12 cellular contexts compared by ENCODE assay signal in the genomic region with DNA sequence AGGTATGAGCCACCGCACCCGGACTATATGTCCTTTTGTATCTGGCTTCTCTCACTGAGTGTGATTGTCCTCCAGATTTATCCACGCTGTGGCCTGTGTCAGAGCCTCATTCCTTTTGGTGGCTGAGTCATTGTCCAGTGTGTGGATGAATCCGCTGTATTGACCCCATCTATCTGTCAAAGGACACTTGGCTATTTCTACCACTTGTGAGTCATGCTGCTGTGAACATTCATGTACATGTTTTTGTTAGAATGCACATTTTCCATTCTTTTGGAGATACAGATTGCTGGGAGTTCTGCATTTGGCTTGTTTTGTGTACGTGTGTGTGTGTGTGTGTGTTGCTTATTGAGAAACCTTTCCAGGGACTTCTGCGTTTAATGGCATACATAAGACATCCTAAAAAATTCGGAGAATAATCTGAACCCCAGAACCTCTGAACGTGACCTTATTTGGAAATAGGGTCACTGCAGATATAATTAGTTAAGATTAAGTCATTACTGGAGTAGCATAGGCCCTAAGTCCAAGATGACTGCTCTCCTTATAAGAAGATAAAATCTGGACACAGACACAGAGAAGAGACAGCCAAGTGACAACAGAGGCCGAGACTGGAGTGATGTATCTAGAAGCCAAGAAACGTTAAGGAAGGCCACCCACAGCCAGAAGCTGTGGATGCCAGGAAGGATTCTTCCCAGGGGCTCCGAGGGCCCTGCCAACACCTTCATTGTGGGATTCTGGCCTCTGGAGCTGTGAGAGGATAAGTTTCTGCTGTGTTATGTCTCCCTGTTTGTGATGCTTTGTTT. TPM values are rescaled to one million over a fixed set of nuclear protein-coding genes. Genes with fewer than 3 reads are reported as not detected.
DNase-seq lines count a peak whose midpoint lies in the region; ATAC-seq and TF ChIP-seq lines count a peak whose summit lies in the region.
"Had no signal": no experiment of that assay in that cellular context is flagged by ENCODE, and none has a peak within 500 bp of the region (broad histone marks: within the 10 kb centered on the region; RNA-seq: fewer than 3 reads in every experiment).

No MANE protein-coding gene starts in this region.

- peaks cover 4% of the 10 kb centered on the region for H3K27me3 Mint-ChIP-seq in activated CD8-positive, alpha-beta T cell treated with anti-CD3 and anti-CD28 coated beads, Interleukin-2, amount 10 ng/mL, durations not matched to agents 7 days and 5 days (ENCODE audit: low read depth)

- H3K36me3 ChIP-seq in HEK293 (ENCODE audit: control insufficient read depth in 2 of 2, insufficient read depth in 1 of 2, low read length in 2 of 2) (peaks cover 5 to 13% of the 10 kb centered on the region in 2 experiments; a peak in 2 of 3 replicates), BE2C (peaks cover 1% of the 10 kb centered on the region; the same call in 1 of the 2 replicates)

- H3K4me1 Mint-ChIP-seq in activated CD8-positive, alpha-beta T cell treated with anti-CD3 and anti-CD28 coated beads, Interleukin-2, amount 10 ng/mL, durations not matched to agents 7 days and 5 days (ENCODE audit: low read depth), result no peaks in the 10 kb centered on the region

- no peak overlapping the region for H3K4me3 Mint-ChIP-seq in activated CD8-positive, alpha-beta T cell treated with anti-CD3 and anti-CD28 coated beads, Interleukin-2, amount 10 ng/mL, durations not matched to agents 7 days and 5 days
- H3K4me3 Mint-ChIP-seq: activated naive CD4-positive, alpha-beta T cell treated with anti-CD3 and anti-CD28 coated beads for 36 hours; stimulated activated naive B cell treated with anti-CD40 and anti-IgM and Interleukin-4, amounts not matched to agents 10 μg/mL and 1 μg/mL and 100 μg/mL, for 72 hours had no signal

- CTCF ChIA-PET in HEK293 (lab: Yijun Ruan, JAX), result interaction anchor here (0.7 kb wide), 1 partner anchor 188 kb away, joined by 3 read pairs; no protein-coding TSS in a partner anchor
- CTCF ChIA-PET in activated CD8-positive, alpha-beta T cell treated with anti-CD3 and anti-CD28 coated beads, Interleukin-2, amount 10 ng/mL, durations not matched to agents 7 days and 5 days (lab: Charles Lee), result no interaction called here

- peaks cover 5% of the 10 kb centered on the region for H3K36me3 Mint-ChIP-seq in activated CD8-positive, alpha-beta T cell treated with anti-CD3 and anti-CD28 coated beads, Interleukin-2, amount 10 ng/mL, durations not matched to agents 7 days and 5 days (ENCODE audit: low read depth)

- ATAC-seq in activated CD8-positive, alpha-beta T cell treated with anti-CD3 and anti-CD28 coated beads, Interleukin-2, amount 10 ng/mL, durations not matched to agents 7 days and 5 days, result no peak
- ATAC-seq: stimulated activated naive B cell treated with anti-CD40 and anti-IgM and Interleukin-4, amounts not matched to agents 10 μg/mL and 1 μg/mL and 100 μg/mL, for 72 hours had no signal

- H3K27ac Mint-ChIP-seq in activated CD8-positive, alpha-beta T cell treated with anti-CD3 and anti-CD28 coated beads, Interleukin-2, amount 10 ng/mL, durations not matched to agents 7 days and 5 days, result no peak overlapping the region
- H3K27ac Mint-ChIP-seq: activated naive CD4-positive, alpha-beta T cell treated with anti-CD3 and anti-CD28 coated beads for 36 hours; progenitor cell of endocrine pancreas; stimulated activated naive B cell treated with anti-CD40 and anti-IgM and Interleukin-4, amounts not matched to agents 10 μg/mL and 1 μg/mL and 100 μg/mL, for 72 hours had no signal

- H3K4me1 ChIP-seq in HEK293 (ENCODE audit: control insufficient read depth, insufficient read depth, low read length) (no peaks in the 10 kb centered on the region), BE2C (peaks cover 10% of the 10 kb centered on the region)

- H3K4me3 ChIP-seq in HEK293 (ENCODE audit: low read depth, low read length) (no peak overlapping the region), astrocyte of the spinal cord (ENCODE audit: low read depth, low read length) (no peak overlapping the region), BE2C (ENCODE audit: low read depth, low read length) (no peak overlapping the region)

- TF ChIP-seq CTCF in HEK293 (tag by site-specific recombination; IDR thresholded peaks at IDR 0.05), result no peak
- no peak for TF ChIP-seq CTCF in astrocyte of the spinal cord (IDR thresholded peaks at IDR 0.05; ENCODE audit: low read depth, low read length)
- no peak for TF ChIP-seq CTCF in BE2C (IDR thresholded peaks at IDR 0.05; ENCODE audit: low read depth, low read length)

- no peak overlapping the region for H3K27ac ChIP-seq in HEK293 (ENCODE audit: extremely low read depth, low read depth, low read length)

- no peaks in the 10 kb centered on the region for H3K9me3 ChIP-seq in HEK293 (ENCODE audit: control insufficient read depth, insufficient read depth, low read depth, low read length)
- H3K9me3 ChIP-seq in BE2C, result no peaks in the 10 kb centered on the region

- in situ Hi-C loops in astrocyte of the spinal cord (cut with HindIII; ENCODE audit: low sequenced_read_pairs), result no loop called here

- DNase-seq in astrocyte of the spinal cord (ENCODE audit: low read depth, low spot score), result peak; percentile 93
- peak; percentile 16 for DNase-seq in kidney glomerular epithelial cell (lab: John Stamatoyannopoulos, UW)
- DNase-seq in superior temporal gyrus (ENCODE audit: extremely low spot score), result peak; percentile 27
- no peak for DNase-seq in BE2C
- no peak for DNase-seq in iPS-NIHi7 (ENCODE audit: extremely low spot score)
- DNase-seq in LoVo (ENCODE audit: low spot score), result no peak
- no peak for DNase-seq in activated CD8-positive, alpha-beta T cell treated with anti-CD3 and anti-CD28 coated beads, Interleukin-2, amount 10 ng/mL, durations not matched to agents 7 days and 5 days
- DNase-seq: activated naive CD4-positive, alpha-beta T cell treated with anti-CD3 and anti-CD28 coated beads for 36 hours; hippocampal formation; stimulated activated naive B cell treated with anti-CD40 and anti-IgM and Interleukin-4, amounts not matched to agents 10 μg/mL and 1 μg/mL and 100 μg/mL, for 72 hours had no signal

- POLR2A ChIA-PET in HEK293 (lab: Yijun Ruan, JAX), result interaction anchor here (0.7 kb wide), 1 partner anchor 47 kb away, joined by 5 read pairs; no protein-coding TSS in a partner anchor
- POLR2A ChIA-PET in activated CD8-positive, alpha-beta T cell treated with anti-CD3 and anti-CD28 coated beads, Interleukin-2, amount 10 ng/mL, durations not matched to agents 7 days and 5 days (lab: Charles Lee), result no interaction called here

- peaks cover 20% of the 10 kb centered on the region for H3K27me3 ChIP-seq in BE2C

- no peaks in the 10 kb centered on the region for H3K9me3 Mint-ChIP-seq in activated CD8-positive, alpha-beta T cell treated with anti-CD3 and anti-CD28 coated beads, Interleukin-2, amount 10 ng/mL, durations not matched to agents 7 days and 5 days (ENCODE audit: insufficient read depth)
- H3K9me3 Mint-ChIP-seq: activated naive CD4-positive, alpha-beta T cell treated with anti-CD3 and anti-CD28 coated beads for 36 hours; stimulated activated naive B cell treated with anti-CD40 and anti-IgM and Interleukin-4, amounts not matched to agents 10 μg/mL and 1 μg/mL and 100 μg/mL, for 72 hours had no signal

TF ChIP-seq in HEK293, 187 proteins besides CTCF, POLR2A, EP300 and RAD21:
- TF ChIP-seq GLIS1 (tag by site-specific recombination; IDR thresholded peaks at IDR 0.05) (no peak), ZNF561 (tag by site-specific recombination; IDR thresholded peaks at IDR 0.05; ENCODE audit: borderline replicate concordance) (no peak), SP2 (tag by site-specific recombination; IDR thresholded peaks at IDR 0.05) (no peak)
- TF ChIP-seq, protein P1, sequence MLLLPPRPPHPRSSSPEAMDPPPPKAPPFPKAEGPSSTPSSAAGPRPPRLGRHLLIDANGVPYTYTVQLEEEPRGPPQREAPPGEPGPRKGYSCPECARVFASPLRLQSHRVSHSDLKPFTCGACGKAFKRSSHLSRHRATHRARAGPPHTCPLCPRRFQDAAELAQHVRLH (tag by site-specific recombination; IDR thresholded peaks at IDR 0.05), result no peak
- TF ChIP-seq, protein P2, sequence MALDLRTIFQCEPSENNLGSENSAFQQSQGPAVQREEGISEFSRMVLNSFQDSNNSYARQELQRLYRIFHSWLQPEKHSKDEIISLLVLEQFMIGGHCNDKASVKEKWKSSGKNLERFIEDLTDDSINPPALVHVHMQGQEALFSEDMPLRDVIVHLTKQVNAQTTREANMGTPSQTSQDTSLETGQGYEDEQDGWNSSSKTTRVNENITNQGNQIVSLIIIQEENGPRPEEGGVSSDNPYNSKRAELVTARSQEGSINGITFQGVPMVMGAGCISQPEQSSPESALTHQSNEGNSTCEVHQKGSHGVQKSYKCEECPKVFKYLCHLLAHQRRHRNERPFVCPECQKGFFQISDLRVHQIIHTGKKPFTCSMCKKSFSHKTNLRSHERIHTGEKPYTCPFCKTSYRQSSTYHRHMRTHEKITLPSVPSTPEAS (tag by site-specific recombination; IDR thresholded peaks at IDR 0.05), result peak; percentile 33; the same call in 1 of the 2 replicates

RNA-seq across cellular contexts. Expression of a gene that starts 4.9 kb away (rescaled TPM):
- not detected for polyA plus RNA-seq in BE2C (2012; ENCODE audit: insufficient read depth, insufficient read length, low read depth)
- under 1 TPM; 0.26 to 0.31 TPM for total RNA-seq in activated CD8-positive, alpha-beta T cell treated with anti-CD3 and anti-CD28 coated beads, Interleukin-2, amount 10 ng/mL, durations not matched to agents 7 days and 5 days
- total RNA-seq: progenitor cell of endocrine pancreas had no signal

RNA-seq across cellular contexts. Expression of a gene that starts 7.6 kb away (rescaled TPM):
- polyA plus RNA-seq in BE2C (2012; ENCODE audit: insufficient read depth, insufficient read length, low read depth), result 136 TPM
- total RNA-seq in activated CD8-positive, alpha-beta T cell treated with anti-CD3 and anti-CD28 coated beads, Interleukin-2, amount 10 ng/mL, durations not matched to agents 7 days and 5 days, result 10 to 100 TPM; 45.0 to 51.2 TPM

RNA-seq across cellular contexts. Expression of a gene that starts 23.0 kb away (rescaled TPM):
- polyA plus RNA-seq in BE2C (2012; ENCODE audit: insufficient read depth, insufficient read length, low read depth), result 119 TPM
- total RNA-seq in activated CD8-positive, alpha-beta T cell treated with anti-CD3 and anti-CD28 coated beads, Interleukin-2, amount 10 ng/mL, durations not matched to agents 7 days and 5 days, result 10 to 100 TPM; 61.0 to 63.5 TPM

RNA-seq across cellular contexts. Expression of a gene that starts 26.3 kb away (rescaled TPM):
- not detected for polyA plus RNA-seq in BE2C (2012; ENCODE audit: insufficient read depth, insufficient read length, low read depth)
- 1 to 10 TPM; 2.6 to 2.8 TPM for total RNA-seq in activated CD8-positive, alpha-beta T cell treated with anti-CD3 and anti-CD28 coated beads, Interleukin-2, amount 10 ng/mL, durations not matched to agents 7 days and 5 days
- total RNA-seq: progenitor cell of endocrine pancreas had no signal

RNA-seq across cellular contexts. Expression of a gene that starts 41.4 kb away (rescaled TPM):
- polyA plus RNA-seq in BE2C (2012; ENCODE audit: insufficient read depth, insufficient read length, low read depth), result 6.1 TPM
- 1 to 10 TPM; 8.3 to 9.4 TPM for total RNA-seq in activated CD8-positive, alpha-beta T cell treated with anti-CD3 and anti-CD28 coated beads, Interleukin-2, amount 10 ng/mL, durations not matched to agents 7 days and 5 days

Comparison
In these comparisons a context has a peak if more than half of its experiments do, and no peak if none do; other contexts are left out.
1. DNase-seq: peak in astrocyte of the spinal cord (single experiment), kidney glomerular epithelial cell (single experiment) and superior temporal gyrus (single experiment); none in BE2C (single experiment), iPS-NIHi7 (single experiment), LoVo (single experiment) and activated CD8-positive, alpha-beta T cell treated with anti-CD3 and anti-CD28 coated beads, Interleukin-2, amount 10 ng/mL, durations not matched to agents 7 days and 5 days (single experiment).